20 cellular contexts compared by ENCODE assay signal in the genomic region with DNA sequence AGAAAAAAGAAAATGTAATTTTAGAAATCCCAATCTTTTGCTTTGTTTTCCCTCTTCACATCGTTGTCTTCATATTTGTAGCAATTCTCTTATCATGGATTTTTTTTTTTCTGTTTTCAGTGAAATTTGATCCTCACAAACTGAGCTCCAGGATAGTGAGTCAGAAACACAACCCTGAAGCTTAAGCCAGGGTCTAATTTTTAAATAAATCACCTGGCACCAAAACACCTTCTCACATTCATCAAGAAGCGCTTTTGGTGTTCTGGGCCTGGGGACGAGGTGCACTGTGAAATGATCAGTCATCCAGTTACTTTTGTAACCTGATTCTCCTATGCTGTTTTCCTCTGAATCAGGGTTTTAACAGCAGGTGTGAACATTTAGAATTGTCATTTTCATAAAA.
"Had no signal": no experiment of that assay in that cellular context is flagged by ENCODE, and none has a peak within 500 bp of the region (broad histone marks: within the 10 kb centered on the region; RNA-seq: fewer than 3 reads in every experiment).

No MANE protein-coding gene starts in this region.

- H3K27ac Mint-ChIP-seq: activated CD4-positive, alpha-beta memory T cell treated with anti-CD3 and anti-CD28 coated beads for 36 hours; activated naive CD8-positive, alpha-beta T cell treated with anti-CD3 and anti-CD28 coated beads for 36 hours; activated T-helper 1 cell treated with anti-CD3 and anti-CD28 coated beads, Interleukin-12 subunit alpha, Interleukin-12 subunit beta, Interleukin-2, Interleukin-4 antibody, amounts not matched to agents 30 ng/mL and 10 ng/mL and 1 ng/mL, durations not matched to agents 14 hours and 24 hours and 36 hours; effector memory CD8-positive, alpha-beta T cell; natural killer cell treated with Interleukin-12 subunit alpha and Interleukin-12 subunit beta and Interleukin-15 and Interleukin-18, amount 100 ng/mL, for 72 hours; stimulated activated memory B cell treated with anti-CD40 and anti-IgM and Interleukin-4, amounts not matched to agents 10 μg/mL and 1 μg/mL and 100 μg/mL, for 72 hours; T-helper 2 cell treated with Interferon-gamma antibody and Interleukin-4, amounts not matched to agents 5 μg/mL and 100 μg/mL, for 36 hours; type B pancreatic cell; WTC11 had no signal

- H3K36me3 ChIP-seq: brain microvascular endothelial cell had no signal

- H3K27ac ChIP-seq: brain microvascular endothelial cell, parathyroid adenoma, testis had no signal

- H3K36me3 Mint-ChIP-seq: activated CD4-positive, alpha-beta memory T cell treated with anti-CD3 and anti-CD28 coated beads for 36 hours; natural killer cell treated with Interleukin-12 subunit alpha and Interleukin-12 subunit beta and Interleukin-15 and Interleukin-18, amount 100 ng/mL, for 72 hours; type B pancreatic cell; WTC11 had no signal

- H3K9ac ChIP-seq: parathyroid adenoma had no signal

- DNase-seq: activated CD4-positive, alpha-beta memory T cell treated with anti-CD3 and anti-CD28 coated beads for 36 hours; activated CD4-positive, alpha-beta T cell treated with anti-CD3 and anti-CD28 coated beads for 4 hours; activated naive CD8-positive, alpha-beta T cell treated with anti-CD3 and anti-CD28 coated beads for 36 hours; activated T-cell treated with anti-CD3 and anti-CD28 coated beads for 4 hours; brain microvascular endothelial cell; effector memory CD8-positive, alpha-beta T cell; foreskin melanocyte; glutamatergic neuron; hippocampal formation; islet precursor cell; stimulated activated CD4-positive, alpha-beta T cell treated with anti-CD3 and anti-CD28 coated beads, Interleukin-4, amount 100 ng/mL, for 4 hours; testis had no signal

- H3K27me3 ChIP-seq: brain microvascular endothelial cell, testis had no signal

- H3K9me3 Mint-ChIP-seq: activated CD4-positive, alpha-beta memory T cell treated with anti-CD3 and anti-CD28 coated beads for 36 hours; activated naive CD8-positive, alpha-beta T cell treated with anti-CD3 and anti-CD28 coated beads for 36 hours; activated T-helper 1 cell treated with anti-CD3 and anti-CD28 coated beads, Interleukin-12 subunit alpha, Interleukin-12 subunit beta, Interleukin-2, Interleukin-4 antibody, amounts not matched to agents 30 ng/mL and 10 ng/mL and 1 ng/mL, durations not matched to agents 14 hours and 24 hours and 36 hours; effector memory CD8-positive, alpha-beta T cell; natural killer cell treated with Interleukin-12 subunit alpha and Interleukin-12 subunit beta and Interleukin-15 and Interleukin-18, amount 100 ng/mL, for 72 hours; stimulated activated memory B cell treated with anti-CD40 and anti-IgM and Interleukin-4, amounts not matched to agents 10 μg/mL and 1 μg/mL and 100 μg/mL, for 72 hours; T-helper 2 cell treated with Interferon-gamma antibody and Interleukin-4, amounts not matched to agents 5 μg/mL and 100 μg/mL, for 36 hours; WTC11 had no signal

- H3K27me3 Mint-ChIP-seq: activated CD4-positive, alpha-beta memory T cell treated with anti-CD3 and anti-CD28 coated beads for 36 hours; stimulated activated memory B cell treated with anti-CD40 and anti-IgM and Interleukin-4, amounts not matched to agents 10 μg/mL and 1 μg/mL and 100 μg/mL, for 72 hours; type B pancreatic cell had no signal

- H2AFZ ChIP-seq: parathyroid adenoma had no signal

- H3K4me3 ChIP-seq: lung, testis had no signal

- H3K4me1 Mint-ChIP-seq: activated naive CD8-positive, alpha-beta T cell treated with anti-CD3 and anti-CD28 coated beads for 36 hours; stimulated activated memory B cell treated with anti-CD40 and anti-IgM and Interleukin-4, amounts not matched to agents 10 μg/mL and 1 μg/mL and 100 μg/mL, for 72 hours had no signal

- H3K79me2 ChIP-seq: parathyroid adenoma had no signal

- H3K4me3 Mint-ChIP-seq: activated CD4-positive, alpha-beta memory T cell treated with anti-CD3 and anti-CD28 coated beads for 36 hours; activated naive CD8-positive, alpha-beta T cell treated with anti-CD3 and anti-CD28 coated beads for 36 hours; activated T-helper 1 cell treated with anti-CD3 and anti-CD28 coated beads, Interleukin-12 subunit alpha, Interleukin-12 subunit beta, Interleukin-2, Interleukin-4 antibody, amounts not matched to agents 30 ng/mL and 10 ng/mL and 1 ng/mL, durations not matched to agents 14 hours and 24 hours and 36 hours; effector memory CD8-positive, alpha-beta T cell; natural killer cell treated with Interleukin-12 subunit alpha and Interleukin-12 subunit beta and Interleukin-15 and Interleukin-18, amount 100 ng/mL, for 72 hours; stimulated activated memory B cell treated with anti-CD40 and anti-IgM and Interleukin-4, amounts not matched to agents 10 μg/mL and 1 μg/mL and 100 μg/mL, for 72 hours; T-helper 2 cell treated with Interferon-gamma antibody and Interleukin-4, amounts not matched to agents 5 μg/mL and 100 μg/mL, for 36 hours; type B pancreatic cell; WTC11 had no signal

- H3K4me1 ChIP-seq: parathyroid adenoma had no signal

- H3K9me3 ChIP-seq: testis had no signal
